Comparison of ENCODE assay signal across 8 cellular contexts in the genomic region with DNA sequence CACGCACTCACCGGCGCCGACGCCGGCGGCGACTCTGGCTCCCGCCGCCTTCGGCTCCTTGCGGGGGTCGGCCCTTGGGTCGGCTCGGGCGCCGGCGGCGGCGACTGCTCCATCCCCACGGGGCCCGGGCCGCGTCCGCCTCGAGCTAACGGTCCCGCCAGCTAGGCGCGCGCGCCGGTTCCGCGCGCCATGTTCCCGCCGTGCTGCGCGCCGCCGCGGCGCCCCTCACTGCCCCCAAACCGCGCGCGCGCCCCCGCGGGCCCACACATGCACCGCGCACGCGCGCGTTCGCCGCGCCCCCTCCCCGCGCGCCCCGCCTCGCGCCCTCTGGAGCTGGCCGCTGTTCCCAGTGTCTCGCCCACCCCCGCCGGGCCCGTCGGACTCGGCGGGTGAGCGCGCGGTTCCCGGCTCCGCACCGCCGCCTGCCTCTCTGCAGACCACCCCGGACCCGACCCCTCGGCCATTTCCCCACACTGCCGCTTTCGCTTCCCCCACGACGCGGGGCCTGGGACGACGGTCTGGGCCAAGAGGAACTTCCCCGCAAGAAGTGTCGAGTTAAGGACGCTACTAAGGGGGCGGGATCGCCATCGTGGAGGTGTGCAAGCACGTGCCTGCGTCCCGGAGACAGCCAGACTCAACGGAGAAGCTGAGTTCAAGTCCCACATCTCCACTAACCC. TPM values are rescaled to one million over a fixed set of nuclear protein-coding genes. Genes with fewer than 3 reads are reported as not detected.
DNase-seq lines count a peak whose midpoint lies in the region; ATAC-seq and TF ChIP-seq lines count a peak whose summit lies in the region.
"Not testable (repeated sequence)": the region's sequence is repeated elsewhere in the genome, so short reads cannot be mapped to it uniquely, and the experiment has no call there.

A gene (minus strand): TSS at position 230 of the 677 bp plus-strand sequence. CDS start 117 bp downstream, at position 113.

- peaks cover 58 to 76% (median 59%) of the 10 kb centered on the region in 3 donors for H3K27me3 Mint-ChIP-seq in CD14-positive monocyte (ENCODE audit: low read depth in 3 of 3)

- not testable (repeated sequence) for H3K9me3 ChIP-seq in heart left ventricle; muscle layer of colon (ENCODE audit: low read length)

- TF ChIP-seq CTCF in CD14-positive monocyte (IDR thresholded peaks at IDR 0.05); HFF-Myc (IDR thresholded peaks at IDR 0.05; ENCODE audit: low read depth, low read length, missing control alignments); cardiac fibroblast (IDR thresholded peaks at IDR 0.05; ENCODE audit: low read depth, low read length): not testable (repeated sequence)
- peak in 2 of 12 donors; percentile 4 to 22 for TF ChIP-seq CTCF in heart left ventricle (IDR thresholded peaks at IDR 0.05)

- H3K36me3 ChIP-seq in heart left ventricle; muscle layer of colon (ENCODE audit: insufficient read depth, low read length): not testable (repeated sequence)

- peak within 1 kb of the TSS; percentile 39 for H3K9ac ChIP-seq in muscle layer of colon (ENCODE audit: low read length)

- DNase-seq in CD14-positive monocyte (ENCODE audit: low spot score), result peak; percentile 49
- not testable (repeated sequence) for DNase-seq in HFF-Myc (ENCODE audit: extremely low read depth, low read depth)
- DNase-seq in NCI-H345 (lab: John Stamatoyannopoulos, UW), result peak; percentile 75
- DNase-seq in activated CD4-positive, alpha-beta T cell treated with anti-CD3 and anti-CD28 coated beads for 48 hours, result peak; percentile 28
- peak; percentile 69 to 88 for DNase-seq in cardiac fibroblast (ENCODE audit: low read depth in 2 of 2)
- DNase-seq in heart left ventricle, result peak; percentile 81 to 92 (median 89)
- peak; percentile 30 for DNase-seq in stimulated activated CD8-positive, alpha-beta memory T cell treated with anti-CD3 and anti-CD28 coated beads, Interleukin-12 subunit alpha, Interleukin-12 subunit beta, amount 100 ng/mL, for 4 hours (ENCODE audit: low read depth)

- peak within 1 kb of the TSS; percentile 55 for H3K4me3 ChIP-seq in HFF-Myc (replicated peaks; ENCODE audit: low read depth, low read length)
- H3K4me3 ChIP-seq in cardiac fibroblast (replicated peaks in 1 of 2; ENCODE audit: low read depth in 2 of 2, low read length in 2 of 2), result peak within 1 kb of the TSS; percentile 66 to 83
- H3K4me3 ChIP-seq in heart left ventricle, result peak within 1 kb of the TSS; percentile 67 to 99 (median 86)
- H3K4me3 ChIP-seq in muscle layer of colon (ENCODE audit: low read depth in 1 of 2, low read length in 2 of 2), result peak within 1 kb of the TSS; percentile 74 to 85

- peaks cover 0 to 36% (median 0%) of the 10 kb centered on the region in 9 donors for H3K27me3 ChIP-seq in heart left ventricle
- H3K27me3 ChIP-seq in muscle layer of colon (ENCODE audit: control insufficient read depth in 1 of 2, insufficient read depth in 2 of 2, low read length in 2 of 2), result not testable (repeated sequence)

- intact Hi-C loops in CD14-positive monocyte (cut with micrococcal nuclease), result not testable (repeated sequence)
- intact Hi-C loops in heart left ventricle (cut with DNase I), result loop anchor here in 1 of 10 donors (1.0 to 10.0 kb wide), 2 partner anchors 31 to 65 kb away; no protein-coding TSS in a partner anchor

- H3K4me3 Mint-ChIP-seq in CD14-positive monocyte, result peak within 1 kb of the TSS; percentile 94

- H3K36me3 Mint-ChIP-seq in CD14-positive monocyte, result not testable (repeated sequence)

- not testable (repeated sequence) for ATAC-seq in heart left ventricle

- peaks cover 0 to 14% (median 2%) of the 10 kb centered on the region in 12 donors for H3K4me1 ChIP-seq in heart left ventricle
- H3K4me1 ChIP-seq in muscle layer of colon (ENCODE audit: insufficient read depth, low read length), result not testable (repeated sequence)

- peak within 1 kb of the TSS in 11 of 12 donors; percentile 35 to 83 (median 62) for H3K27ac ChIP-seq in heart left ventricle
- H3K27ac ChIP-seq in muscle layer of colon (ENCODE audit: low read depth, low read length), result not testable (repeated sequence)

- WGBS in heart left ventricle, 4 donors, result 0 to 5% (median 2%) methylated on average over 12 to 101 of the region's 101 CpGs

- peaks cover 18% of the 10 kb centered on the region for H3K4me1 Mint-ChIP-seq in CD14-positive monocyte

- peak within 1 kb of the TSS in 2 of 7 donors; percentile 16 to 65 for H3K27ac Mint-ChIP-seq in CD14-positive monocyte

- peaks cover 0 to 18% (median 6%) of the 10 kb centered on the region in 7 donors for H3K9me3 Mint-ChIP-seq in CD14-positive monocyte

- not testable (repeated sequence) for TF ChIP-seq POLR2A in heart left ventricle (IDR thresholded peaks at IDR 0.05)

RNA-seq across cellular contexts. Expression of the gene that starts here (rescaled TPM):
- polyA plus RNA-seq in CD14-positive monocyte, result under 1 TPM in 1 of 2 donors, not detected in 1; 0.24 TPM
- 10 to 100 TPM; 13.7 to 34.9 (median 23.0) TPM for total RNA-seq in heart left ventricle
- polyA plus RNA-seq in heart left ventricle, result 1 to 10 TPM; 5.1 to 5.3 TPM

Comparison
In these comparisons a context has a peak if more than half of its experiments do, and no peak if none do; other contexts are left out.
1. RNA of the gene that starts here (polyA plus RNA-seq): 5.1 to 5.3 TPM in heart left ventricle; 0.24 TPM in CD14-positive monocyte; every median in the first group is over 4 times any median in the second.
2. Peak in DNase-seq in CD14-positive monocyte; RNA of the gene not detected or under 1 TPM.
3. Peak in every context shown above with its lines, with median percentiles within 50 percentile points of each other: H3K4me3 ChIP-seq.